ENCODE assay signal across 31 cellular contexts in the genomic region with DNA sequence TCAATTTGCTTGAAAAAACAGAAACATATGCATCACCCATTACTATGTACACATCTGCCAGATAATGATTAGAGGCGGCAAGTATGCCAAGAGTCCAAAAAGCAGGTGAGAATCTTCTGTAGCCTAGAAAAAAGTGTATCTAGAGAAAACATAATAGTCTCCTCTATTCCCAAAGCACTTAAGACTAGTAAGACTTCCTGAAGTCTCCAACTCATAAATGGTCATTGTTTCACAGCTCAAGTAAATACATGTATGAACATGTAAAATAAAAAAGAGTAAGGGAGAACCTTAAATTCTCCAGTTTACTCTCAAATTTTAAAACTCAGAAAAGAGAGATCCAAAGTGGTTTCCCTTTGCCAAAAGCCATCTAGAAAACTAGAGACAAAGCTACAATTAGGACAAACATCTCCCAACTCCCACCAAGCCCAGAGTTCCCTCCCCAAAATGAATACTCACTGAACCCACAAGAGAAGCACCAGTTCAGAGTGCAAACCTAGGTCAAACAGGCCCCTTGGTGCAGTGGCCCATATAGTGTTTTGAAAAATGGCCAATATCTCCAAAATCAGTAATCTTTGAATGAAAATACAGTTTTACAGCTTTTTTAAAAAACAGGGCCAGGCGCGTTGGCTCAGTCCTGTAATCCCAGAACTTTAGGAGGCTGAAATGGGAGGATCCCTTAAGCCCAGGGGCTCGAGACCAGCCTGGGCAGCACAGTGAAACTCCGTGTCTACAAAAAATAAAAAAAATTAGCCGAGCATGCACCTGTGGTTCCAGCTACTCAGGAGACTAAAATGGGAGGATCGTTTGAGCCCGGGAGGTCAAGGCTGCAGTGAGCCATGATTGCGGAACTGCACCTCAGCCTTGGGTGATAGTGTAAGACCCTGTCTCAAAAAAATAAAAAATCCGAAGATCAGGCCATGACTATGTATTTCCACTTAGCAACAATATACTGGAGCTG. TPM values are rescaled to one million over a fixed set of nuclear protein-coding genes. Genes with fewer than 3 reads are reported as not detected.
DNase-seq lines count a peak whose midpoint lies in the region; ATAC-seq, FAIRE-seq and TF ChIP-seq lines count a peak whose summit lies in the region.
"Had no signal": no experiment of that assay in that cellular context is flagged by ENCODE, and none has a peak within 500 bp of the region (broad histone marks: within the 10 kb centered on the region; RNA-seq: fewer than 3 reads in every experiment).

No MANE protein-coding gene starts in this region.

- no peaks in the 10 kb centered on the region for H3K27me3 Mint-ChIP-seq in MCF 10A (ENCODE audit: insufficient read depth, unreplicated experiment)
- H3K27me3 Mint-ChIP-seq in brain = no peaks in the 10 kb centered on the region
- H3K27me3 Mint-ChIP-seq: activated naive CD4-positive, alpha-beta T cell treated with anti-CD3 and anti-CD28 coated beads, Interleukin-2, amount 50 U/mL, for 24 hours; CD4-positive, CD25-positive, alpha-beta regulatory T cell; effector memory CD8-positive, alpha-beta T cell; naive thymus-derived CD8-positive, alpha-beta T cell had no signal

- H3K4me1 ChIP-seq in breast epithelium (no peaks in the 10 kb centered on the region), HepG2 (ENCODE audit: insufficient read depth, low read length) (peaks cover 63% of the 10 kb centered on the region)
- H3K4me1 ChIP-seq: colonic mucosa had no signal

- CTCF ChIA-PET in MCF 10A (lab: Yijun Ruan, JAX) = interaction anchor here (0.6 to 1.3 kb wide), 4 partner anchors 38 to 195 kb away, joined by 3 read pairs; no protein-coding TSS in a partner anchor
- CTCF ChIA-PET in HepG2 (lab: Yijun Ruan, JAX; ENCODE audit: low intra/inter-chr PET ratio, low total read pairs) = no interaction called here

- no peak overlapping the region for H2AFZ ChIP-seq in HepG2 (ENCODE audit: low read length)
- H2AFZ ChIP-seq: PC-9 had no signal

- TF ChIP-seq RAD21 in HepG2 (CRISPR knock-in tag; IDR thresholded peaks at IDR 0.05) = no peak

- TF ChIP-seq CTCF in MCF 10A (IDR thresholded peaks at IDR 0.05; ENCODE audit: unreplicated experiment) = no peak
- TF ChIP-seq CTCF in breast epithelium (IDR thresholded peaks at IDR 0.05) = no peak
- no peak for TF ChIP-seq CTCF in brain (conservative IDR thresholded peaks at IDR 0.05)
- no peak for TF ChIP-seq CTCF in HepG2 (CRISPR knock-in tag; IDR thresholded peaks at IDR 0.05)

- peak overlapping the region in 1 of 2 donors; percentile 18 for H3K27ac ChIP-seq in breast epithelium
- peak overlapping the region; percentile 68 for H3K27ac ChIP-seq in HepG2 (ENCODE audit: extremely low read length, insufficient read depth, low read length)
- H3K27ac ChIP-seq: A549, cardiac muscle cell, colonic mucosa, HL-60, PC-9, skin epidermis had no signal

- H3K4me3 ChIP-seq in breast epithelium (no peak overlapping the region), HepG2 (replicated peaks in 1 of 3; ENCODE audit: insufficient read depth in 1 of 3, low read depth in 2 of 3, low read length in 3 of 3) (peak overlapping the region in 2 of 3 experiments; percentile 3 to 23; a peak in 1 of 6 replicates)
- H3K4me3 ChIP-seq: A549, cardiac muscle cell, colonic mucosa, GM12878, PC-9, skin epidermis had no signal

- H3K9me3 Mint-ChIP-seq in MCF 10A (ENCODE audit: unreplicated experiment) (no peaks in the 10 kb centered on the region), brain (no peaks in the 10 kb centered on the region)
- H3K9me3 Mint-ChIP-seq: activated naive CD4-positive, alpha-beta T cell treated with anti-CD3 and anti-CD28 coated beads, Interleukin-2, amount 50 U/mL, for 24 hours; CD4-positive, CD25-positive, alpha-beta regulatory T cell; effector memory CD8-positive, alpha-beta T cell; naive thymus-derived CD8-positive, alpha-beta T cell had no signal

- no peaks in the 10 kb centered on the region for H3K36me3 ChIP-seq in breast epithelium
- H3K36me3 ChIP-seq in HepG2 (replicated peaks in 1 of 2; ENCODE audit: control insufficient read depth in 1 of 2, insufficient read depth in 2 of 2, low read length in 2 of 2) = no peaks in the 10 kb centered on the region
- H3K36me3 ChIP-seq: cardiac muscle cell, colonic mucosa had no signal

- H3K9ac ChIP-seq in HepG2 (ENCODE audit: insufficient read depth, low read depth, low read length) = peak overlapping the region; percentile 49

- POLR2A ChIA-PET in MCF 10A (lab: Yijun Ruan, JAX) (interaction anchor here (0.6 to 1.7 kb wide), 3 partner anchors 9 to 258 kb away, joined by 3 to 4 read pairs (median 3); no protein-coding TSS in a partner anchor), HepG2 (lab: Yijun Ruan, JAX) (interaction anchor here (0.7 to 1.2 kb wide), 2 partner anchors 13 to 62 kb away, joined by 3 read pairs; no protein-coding TSS in a partner anchor)

- DNase-seq in MCF 10A (ENCODE audit: unreplicated experiment) = no peak
- DNase-seq in breast epithelium (ENCODE audit: low spot score in 2 of 2) = no peak
- DNase-seq in HepG2 (ENCODE audit: low spot score) = peak; percentile 44
- no peak for DNase-seq in GF-D8 (lab: John Stamatoyannopoulos, UW)
- no peak for DNase-seq in anterior cingulate cortex (lab: John Stamatoyannopoulos, UW)
- no peak for DNase-seq in mucosa of gallbladder (ENCODE audit: low spot score)
- DNase-seq: activated CD4-positive, alpha-beta T cell treated with anti-CD3 and anti-CD28 coated beads for 4 hours; activated CD8-positive, alpha-beta T cell treated with anti-CD3 and anti-CD28 coated beads, Interleukin-2, amount 10 ng/mL, durations not matched to agents 7 days and 5 days; amniotic stem cell; CD4-positive, CD25-positive, alpha-beta regulatory T cell; colonic mucosa; effector memory CD8-positive, alpha-beta T cell; H7; Karpas-422; naive thymus-derived CD8-positive, alpha-beta T cell; NCI-H2029; NCI-H524 treated with DMSO at 0.1 percent for 48 hours; PC-9; Right ventricle myocardium superior; stimulated activated naive CD8-positive, alpha-beta T cell treated with anti-CD3 and anti-CD28 coated beads, Interleukin-15, Interleukin-2, amounts not matched to agents 100 U/mL and 50 U/mL, for 24 hours had no signal

- BruUV-seq in MCF 10A (replicated peaks; lab: Mats Ljungman, UMichigan) (no TSS peak), HepG2 (replicated peaks; lab: Mats Ljungman, UMichigan) (no TSS peak)

- intact Hi-C loops in MCF 10A (cut with micrococcal nuclease) (no loop called here), breast epithelium (cut with DNase I; ENCODE audit: low total_unique reads) (no loop called here), HepG2 (cut with micrococcal nuclease; ENCODE audit: unreplicated experiment) (no loop called here)

- H3K36me3 Mint-ChIP-seq in MCF 10A (ENCODE audit: insufficient read depth, unreplicated experiment) = peaks cover 7% of the 10 kb centered on the region
- peaks cover 21% of the 10 kb centered on the region for H3K36me3 Mint-ChIP-seq in brain
- H3K36me3 Mint-ChIP-seq: activated naive CD4-positive, alpha-beta T cell treated with anti-CD3 and anti-CD28 coated beads, Interleukin-2, amount 50 U/mL, for 24 hours; CD4-positive, CD25-positive, alpha-beta regulatory T cell had no signal

- peak; percentile 51 for FAIRE-seq in HepG2 (lab: Jason Lieb, UNC)
- FAIRE-seq: A549, islet of Langerhans, urothelium cell line had no signal

- TF ChIP-seq POLR2A in breast epithelium (IDR thresholded peaks at IDR 0.05) (no peak), HepG2 (IDR thresholded peaks at IDR 0.05; ENCODE audit: insufficient read depth in 1 of 2, low read depth in 2 of 2, low read length in 2 of 2) (no peak)

- no peaks in the 10 kb centered on the region for H3K9me3 ChIP-seq in breast epithelium
- H3K9me3 ChIP-seq in HepG2 (ENCODE audit: low read length) = no peaks in the 10 kb centered on the region
- H3K9me3 ChIP-seq: A549, colonic mucosa had no signal

- peaks cover 21% of the 10 kb centered on the region for H3K4me1 Mint-ChIP-seq in MCF 10A (ENCODE audit: insufficient read depth, unreplicated experiment)
- H3K4me1 Mint-ChIP-seq in brain = peaks cover 48% of the 10 kb centered on the region

- H3K4me2 ChIP-seq in HepG2 (ENCODE audit: low read depth, low read length) = peak overlapping the region; percentile 53
- H3K4me2 ChIP-seq: A549, PC-9 had no signal

- ATAC-seq in HepG2 (peak; percentile 69), GM19467 (IDR thresholded peaks at IDR 0.05; ENCODE audit: unreplicated experiment) (no peak)
- ATAC-seq: A549; activated CD8-positive, alpha-beta T cell treated with anti-CD3 and anti-CD28 coated beads, Interleukin-2, amount 10 ng/mL, durations not matched to agents 7 days and 5 days; effector memory CD8-positive, alpha-beta T cell; esophagus mucosa; GM12878; naive thymus-derived CD8-positive, alpha-beta T cell; stimulated activated naive CD8-positive, alpha-beta T cell treated with anti-CD3 and anti-CD28 coated beads, Interleukin-15, Interleukin-2, amounts not matched to agents 100 U/mL and 50 U/mL, for 24 hours had no signal

- in situ Hi-C loops in HepG2 (cut with HindIII; ENCODE audit: extremely low pct_ligation_motif_present, low pct_unique_long_range_greater_than_20kb) = no loop called here

- no peak overlapping the region for H3K4me3 Mint-ChIP-seq in MCF 10A (ENCODE audit: unreplicated experiment)
- H3K4me3 Mint-ChIP-seq in brain = no peak overlapping the region
- H3K4me3 Mint-ChIP-seq: activated CD8-positive, alpha-beta T cell treated with anti-CD3 and anti-CD28 coated beads, Interleukin-2, amount 10 ng/mL, durations not matched to agents 7 days and 5 days; activated naive CD4-positive, alpha-beta T cell treated with anti-CD3 and anti-CD28 coated beads, Interleukin-2, amount 50 U/mL, for 24 hours; CD4-positive, CD25-positive, alpha-beta regulatory T cell; effector memory CD8-positive, alpha-beta T cell; naive thymus-derived CD8-positive, alpha-beta T cell had no signal

- peak in 1 of 2 experiments; percentile 20; a peak in 1 of 4 replicates for TF ChIP-seq EP300 in HepG2 (IDR thresholded peaks at IDR 0.05; ENCODE audit: low read depth in 2 of 2, low read length in 2 of 2)
- no peak for TF ChIP-seq EP300 in HepG2 (CRISPR knock-in tag; IDR thresholded peaks at IDR 0.05; ENCODE audit: borderline replicate concordance)

- H3K27me3 ChIP-seq in breast epithelium = no peaks in the 10 kb centered on the region
- no peaks in the 10 kb centered on the region for H3K27me3 ChIP-seq in HepG2 (ENCODE audit: control insufficient read depth in 1 of 2, insufficient read depth in 2 of 2, low read length in 2 of 2)
- H3K27me3 ChIP-seq: cardiac muscle cell, colonic mucosa had no signal

- H4K20me1 ChIP-seq in HepG2 (ENCODE audit: insufficient read depth, low read length) = peaks cover 8% of the 10 kb centered on the region

- 18% methylated on average over 10 of the region's 10 CpGs for WGBS in HepG2 (ENCODE audit: low lambda C conversion rate)

- peaks cover 75% of the 10 kb centered on the region for H3K79me2 ChIP-seq in HepG2 (ENCODE audit: insufficient read depth, low read length)

- H3K27ac Mint-ChIP-seq in MCF 10A (ENCODE audit: low read depth, unreplicated experiment) = peak overlapping the region; percentile 5
- peak overlapping the region in 3 of 5 experiments; percentile 21 to 35 (median 26) for H3K27ac Mint-ChIP-seq in brain
- H3K27ac Mint-ChIP-seq: activated CD8-positive, alpha-beta T cell treated with anti-CD3 and anti-CD28 coated beads, Interleukin-2, amount 10 ng/mL, durations not matched to agents 7 days and 5 days; activated naive CD4-positive, alpha-beta T cell treated with anti-CD3 and anti-CD28 coated beads, Interleukin-2, amount 50 U/mL, for 24 hours; CD4-positive, CD25-positive, alpha-beta regulatory T cell; effector memory CD8-positive, alpha-beta T cell had no signal

RNA-seq across cellular contexts. Expression of gene MAP4, which starts 11.0 kb away (rescaled TPM):
- total RNA-seq in MCF 10A (2022) (217 and 260 TPM in 2 replicates), breast epithelium (100 to 1,000 TPM in 1 of 3 donors, 10 to 100 TPM in 2; 72.0 to 167 (median 99.0) TPM), HepG2 (2016; rRNA removed; fragmentation: Illumina TruSeq; extraction: Trizol) (33.1 and 63.3 TPM in 2 replicates), mucosa of gallbladder (228 TPM)
- polyA plus RNA-seq in brain (ENCODE audit: insufficient read depth, low read depth, low replicate concordance) (246 TPM), HepG2 (2011; rRNA removed) (38.7 and 46.0 TPM in 2 replicates)
- total RNA-seq in HepG2 (2016; cell fraction: cytosol; rRNA removed; fragmentation: Illumina TruSeq; extraction: Trizol; ENCODE audit: low read depth) = 4.3 and 4.8 TPM in 2 replicates
- total RNA-seq in HepG2 (2016; cell fraction: insoluble cytoplasmic fraction; rRNA removed; fragmentation: Illumina TruSeq; extraction: Trizol) = 31.4 and 53.9 TPM in 2 replicates
- 15.0 and 16.5 TPM in 2 replicates for total RNA-seq in HepG2 (2016; cell fraction: membrane; rRNA removed; fragmentation: Illumina TruSeq; extraction: Trizol)
- total RNA-seq in HepG2 (2016; cell fraction: nucleus; rRNA removed; fragmentation: Illumina TruSeq; extraction: Trizol) = 36.7 and 41.9 TPM in 2 replicates
- polyA plus RNA-seq in HepG2 (2011; cell fraction: cytosol; rRNA removed) = 21.5 and 23.3 TPM in 2 replicates
- polyA plus RNA-seq in HepG2 (2011; cell fraction: nucleus; rRNA removed) = 108 and 122 TPM in 2 replicates
- 61.7 and 78.2 TPM in 2 replicates for polyA plus RNA-seq in HepG2 (2012)
- 2.7 and 3.3 TPM in 2 replicates for polyA plus RNA-seq in HepG2 (2016; cell fraction: cytosol; fragmentation: Illumina TruSeq; extraction: Trizol; ENCODE audit: low read depth)
- 52.8 and 70.0 TPM in 2 replicates for polyA plus RNA-seq in HepG2 (2016; cell fraction: insoluble cytoplasmic fraction; fragmentation: Illumina TruSeq; extraction: Trizol; ENCODE audit: low read depth)
- 8.8 and 10.2 TPM in 2 replicates for polyA plus RNA-seq in HepG2 (2016; cell fraction: membrane; fragmentation: Illumina TruSeq; extraction: Trizol; ENCODE audit: low read depth)
- polyA plus RNA-seq in HepG2 (2016; cell fraction: nucleus; fragmentation: Illumina TruSeq; extraction: Trizol; ENCODE audit: insufficient read depth, low read depth) = 57.0 and 67.2 TPM in 2 replicates
- polyA minus RNA-seq in HepG2 (2011; rRNA and poly(A)+ RNA removed; ENCODE audit: low replicate concordance) = 46.4 and 52.1 TPM in 2 replicates
- 45.9 and 59.9 TPM in 2 replicates for polyA minus RNA-seq in HepG2 (2011; cell fraction: cytosol; rRNA and poly(A)+ RNA removed)
- polyA minus RNA-seq in HepG2 (2011; cell fraction: nucleus; rRNA and poly(A)+ RNA removed) = 54.7 and 70.5 TPM in 2 replicates

Comparison
In these comparisons a context has a peak if more than half of its experiments do, and no peak if none do; other contexts are left out.
1. H3K4me3 ChIP-seq: peak in HepG2 (2 of 3); none in breast epithelium (0 of 3).